Comparison of ENCODE assay signal across 13 cellular contexts in genomic region chr14:64719601-64720000, GRCh38. TPM values are rescaled to one million over a fixed set of nuclear protein-coding genes. Genes with fewer than 3 reads are reported as not detected.
A peak's percentile ranks its signal among the peaks of the same experiment; 100 is the strongest.
DNase-seq lines count a peak whose midpoint lies in the region; TF ChIP-seq lines count a peak whose summit lies in the region.
"Had no signal": no experiment of that assay in that cellular context is flagged by ENCODE, and none has a peak within 500 bp of the region (broad histone marks: within the 10 kb centered on the region; RNA-seq: fewer than 3 reads in every experiment).

No MANE protein-coding gene starts in this region.

- peak overlapping the region; percentile 49 for H3K27ac ChIP-seq in 22Rv1
- H3K27ac ChIP-seq in SJSA1 = peak overlapping the region; percentile 98
- H3K27ac ChIP-seq in esophagus (ENCODE audit: low read depth in 2 of 2, low read length in 1 of 2) = peak overlapping the region; percentile 75 to 95
- peak overlapping the region; percentile 77 for H3K27ac ChIP-seq in osteoblast (ENCODE audit: low read depth, low read length)

- WGBS in esophagus, 2 donors = 72 to 75% methylated on average over 7 of the region's 7 CpGs

- H4K20me1 ChIP-seq in osteoblast (ENCODE audit: insufficient read depth, low read length) = no peaks in the 10 kb centered on the region

- no peak overlapping the region for H3K4me3 ChIP-seq in SJSA1
- no peak overlapping the region for H3K4me3 ChIP-seq in esophagus (ENCODE audit: low read depth in 1 of 2, low read length in 2 of 2)
- no peak overlapping the region for H3K4me3 ChIP-seq in osteoblast (ENCODE audit: insufficient read depth, low read length)
- H3K4me3 ChIP-seq in H7 (ENCODE audit: insufficient read depth, low read depth, low read length) = no peak overlapping the region

- peak overlapping the region; percentile 44 for H3K4me2 ChIP-seq in osteoblast (ENCODE audit: insufficient read depth, low read length)

- no peak overlapping the region for H2AFZ ChIP-seq in osteoblast (ENCODE audit: low read length)

- H3K9me3 ChIP-seq in SJSA1 (replicated peaks) = no peaks in the 10 kb centered on the region
- no peaks in the 10 kb centered on the region for H3K9me3 ChIP-seq in esophagus (ENCODE audit: control insufficient read depth in 2 of 2, insufficient read depth in 1 of 2, low read depth in 1 of 2, low read length in 1 of 2)
- no peaks in the 10 kb centered on the region for H3K9me3 ChIP-seq in osteoblast (ENCODE audit: low read depth, low read length)

- H3K27me3 ChIP-seq in SJSA1 (replicated peaks) (no peaks in the 10 kb centered on the region), esophagus (ENCODE audit: control insufficient read depth in 1 of 2, insufficient read depth in 2 of 2, low read length in 2 of 2) (no peaks in the 10 kb centered on the region), osteoblast (ENCODE audit: insufficient read depth, low read length) (no peaks in the 10 kb centered on the region), H7 (ENCODE audit: control insufficient read depth, insufficient read depth, low read length) (no peaks in the 10 kb centered on the region)

- no peak for DNase-seq in SJSA1 (ENCODE audit: low read depth in 1 of 2, low spot score in 2 of 2)
- DNase-seq in osteoblast (ENCODE audit: insufficient read length, low spot score, missing footprints) = no peak
- DNase-seq in central memory CD4-positive, alpha-beta T cell = no peak
- no peak for DNase-seq in stimulated activated CD4-positive, alpha-beta T cell treated with anti-CD3 and anti-CD28 coated beads, Interleukin-2, amount 100 ng/mL, for 48 hours
- DNase-seq in activated gamma-delta T cell treated with Interleukin-2 at 50 U/mL for 16 hours = no peak
- DNase-seq in H7 = no peak
- DNase-seq: activated CD8-positive, alpha-beta memory T cell treated with anti-CD3 and anti-CD28 coated beads, Interleukin-2, amount 50 U/mL, for 4 hours; anterior cingulate cortex; DMS79; NCI-H1048; NCI-H446 treated with DMSO at 0.1 percent for 48 hours had no signal

- no peak for TF ChIP-seq CTCF in 22Rv1 (IDR thresholded peaks at IDR 0.05)
- TF ChIP-seq CTCF in osteoblast (IDR thresholded peaks at IDR 0.05; ENCODE audit: extremely low read depth, low read depth, low read length) = no peak

- peaks cover 100% of the 10 kb centered on the region for H3K4me1 ChIP-seq in SJSA1 (replicated peaks)
- peaks cover 13 to 55% of the 10 kb centered on the region in 2 donors for H3K4me1 ChIP-seq in esophagus (ENCODE audit: control insufficient read depth in 2 of 2, insufficient read depth in 2 of 2, low read length in 1 of 2)
- peaks cover 42% of the 10 kb centered on the region for H3K4me1 ChIP-seq in osteoblast (ENCODE audit: insufficient read depth, low read length)

- no peaks in the 10 kb centered on the region for H3K79me2 ChIP-seq in osteoblast (ENCODE audit: insufficient read depth, low read length)

- peaks cover 29% of the 10 kb centered on the region for H3K36me3 ChIP-seq in SJSA1
- no peaks in the 10 kb centered on the region for H3K36me3 ChIP-seq in esophagus (ENCODE audit: control insufficient read depth in 2 of 2, insufficient read depth in 2 of 2, low read length in 1 of 2)
- H3K36me3 ChIP-seq in osteoblast (ENCODE audit: insufficient read depth, low read length) = no peaks in the 10 kb centered on the region
- no peaks in the 10 kb centered on the region; the same call in 1 of the 2 replicates for H3K36me3 ChIP-seq in H7 (replicated peaks; ENCODE audit: control insufficient read depth, insufficient read depth, low read length)

RNA-seq across cellular contexts. Expression of gene PLEKHG3, which starts 15.4 kb away (rescaled TPM):
- 34.6 and 79.5 TPM in 2 replicates for total RNA-seq in SJSA1 (2014; rRNA removed; shearing (Covaris generic))
- 10 to 100 TPM; 23.1 to 27.1 TPM for polyA plus RNA-seq in esophagus
- 2.9 and 5.4 TPM in 2 replicates for total RNA-seq in osteoblast
- total RNA-seq in H7 (2014; rRNA removed; shearing (Covaris generic)) = 36.7 and 47.0 TPM in 2 replicates
